Comparison of ENCODE assay signal across 8 cellular contexts in the genomic region with DNA sequence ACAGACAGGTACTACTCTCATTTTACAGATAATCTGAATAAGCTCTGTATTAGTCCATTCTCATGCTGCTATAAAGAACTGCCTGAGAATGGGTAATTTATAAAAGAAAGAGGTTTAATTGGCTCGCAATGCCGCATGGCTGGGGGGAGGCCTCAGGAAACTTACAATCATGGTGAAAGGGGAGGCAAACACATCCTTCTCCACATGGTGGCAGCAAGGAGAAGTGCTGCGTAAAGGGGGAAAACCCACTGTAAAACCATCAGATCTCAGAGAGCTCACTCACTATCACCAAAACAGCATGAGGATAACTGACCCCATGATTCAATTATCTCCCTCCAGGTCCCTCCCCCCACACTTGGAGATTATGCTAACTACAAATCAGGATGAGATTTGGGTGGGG.
DNase-seq lines count a peak whose midpoint lies in the region; ATAC-seq and TF ChIP-seq lines count a peak whose summit lies in the region.

No MANE protein-coding gene starts in this region.

- H3K4me1 ChIP-seq in testis: no peaks in the 10 kb centered on the region

- H3K9me3 ChIP-seq in testis: no peaks in the 10 kb centered on the region

- TF ChIP-seq POLR2A in testis (IDR thresholded peaks at IDR 0.05): no peak

- H3K4me3 ChIP-seq in AG09309 (ENCODE audit: control insufficient read depth, low read depth, low read length) (no peak overlapping the region), choroid plexus epithelial cell (ENCODE audit: low read depth, low read length) (no peak overlapping the region), testis (no peak overlapping the region)

- intact Hi-C loops in testis (cut with DNase I; ENCODE audit: low total_unique reads): no loop called here

- DNase-seq in AG09309 (ENCODE audit: low read depth): no peak
- peak; percentile 45 for DNase-seq in HT-29 (ENCODE audit: low spot score)
- DNase-seq in choroid plexus epithelial cell (ENCODE audit: low read depth): peak; percentile 77
- no peak for DNase-seq in retina
- DNase-seq in NCI-H2107 treated with DMSO at 0.1 percent for 48 hours (lab: John Stamatoyannopoulos, UW; ENCODE audit: unreplicated experiment): no peak
- no peak for DNase-seq in testis
- DNase-seq in germinal center (ENCODE audit: low spot score): no peak

- ATAC-seq in GM18858 (IDR thresholded peaks at IDR 0.05; ENCODE audit: unreplicated experiment): peak; percentile 71

- H3K27ac ChIP-seq in testis: no peak overlapping the region

- no peaks in the 10 kb centered on the region for H3K36me3 ChIP-seq in testis (ENCODE audit: low read depth, missing control alignments)

- TF ChIP-seq CTCF in AG09309 (IDR thresholded peaks at IDR 0.05; ENCODE audit: control insufficient read depth, insufficient read depth, low read depth, low read length, missing control alignments) (peak; percentile 62), choroid plexus epithelial cell (conservative IDR thresholded peaks at IDR 0.05; ENCODE audit: low read depth, low read length) (peak; percentile 83), testis (IDR thresholded peaks at IDR 0.05) (peak in 1 of 3 experiments; percentile 24)

- no peaks in the 10 kb centered on the region for H3K27me3 ChIP-seq in testis

- 66 to 81% methylated on average over 3 of the region's 3 CpGs for WGBS in testis, 2 donors

Comparison
In these comparisons a context has a peak if more than half of its experiments do, and no peak if none do; other contexts are left out.
1. DNase-seq: peak in HT-29 (single experiment) and choroid plexus epithelial cell (single experiment); none in AG09309 (single experiment), retina (single experiment), NCI-H2107 treated with DMSO at 0.1 percent for 48 hours (single experiment), testis (single experiment) and germinal center (single experiment).